9 cellular contexts compared by ENCODE assay signal in genomic region chr2:21008790-21009661, GRCh38. TPM values are rescaled to one million over a fixed set of nuclear protein-coding genes. Genes with fewer than 3 reads are reported as not detected.
"Had no signal": no experiment of that assay in that cellular context is flagged by ENCODE, and none has a peak within 500 bp of the region (broad histone marks: within the 10 kb centered on the region; RNA-seq: fewer than 3 reads in every experiment).

No MANE protein-coding gene starts in this region.

- H2AFZ ChIP-seq: GM23338 had no signal

- FAIRE-seq: H1, H54, HTR-8/SVneo had no signal

- H3K27ac Mint-ChIP-seq: GM23338, H9, IgD-negative memory B cell had no signal

- H3K36me3 Mint-ChIP-seq: IgD-negative memory B cell had no signal

- H3K4me1 Mint-ChIP-seq: GM23338, H9 had no signal

- DNase-seq: H9, HCEC 1CT, KG1 had no signal

- H3K4me3 Mint-ChIP-seq: GM23338, H9, IgD-negative memory B cell had no signal

- H3K9me3 Mint-ChIP-seq: H9, IgD-negative memory B cell had no signal

- H3K4me3 ChIP-seq: GM23338 had no signal

- H3K4me2 ChIP-seq: GM23338 had no signal

- ATAC-seq: GM23338 had no signal

RNA-seq across cellular contexts. Expression of gene APOB, which starts 34.8 kb away (rescaled TPM):
- total RNA-seq: HT-29 had no signal
- polyA plus RNA-seq: IgD-negative memory B cell had no signal
